21 cellular contexts compared by ENCODE assay signal in genomic region chr5:13913962-13914361, GRCh38. TPM values are rescaled to one million over a fixed set of nuclear protein-coding genes. Genes with fewer than 3 reads are reported as not detected.
DNase-seq lines count a peak whose midpoint lies in the region; ATAC-seq, FAIRE-seq and TF ChIP-seq lines count a peak whose summit lies in the region.
"Had no signal": no experiment of that assay in that cellular context is flagged by ENCODE, and none has a peak within 500 bp of the region (broad histone marks: within the 10 kb centered on the region; RNA-seq: fewer than 3 reads in every experiment).

No MANE protein-coding gene starts in this region.

- TF ChIP-seq CTCF in PC-3 (conservative IDR thresholded peaks at IDR 0.05; ENCODE audit: low read depth, low read length) (no peak), bronchial epithelial cell (IDR thresholded peaks at IDR 0.05; ENCODE audit: insufficient read depth, low read length, severe bottlenecking) (no peak), colonic mucosa (IDR thresholded peaks at IDR 0.05) (no peak), testis (IDR thresholded peaks at IDR 0.05) (no peak), mucosa of descending colon (IDR thresholded peaks at IDR 0.05) (no peak)

- no TSS peak for BruUV-seq in PC-3 (replicated peaks; lab: Mats Ljungman, UMichigan)

- no peak overlapping the region for H2BK5ac ChIP-seq in trophoblast cell (ENCODE audit: low read depth, low read length, poor library complexity)

- intact Hi-C loops in PC-3 (cut with micrococcal nuclease) (no loop called here), colonic mucosa (cut with DNase I) (no loop called here), testis (cut with DNase I; ENCODE audit: low total_unique reads) (no loop called here), mucosa of descending colon (cut with DNase I, micrococcal nuclease) (no loop called here)

- H4K12ac ChIP-seq in trophoblast cell (ENCODE audit: low read depth, low read length): no peak overlapping the region

- no peak overlapping the region for H2BK120ac ChIP-seq in trophoblast cell (ENCODE audit: insufficient read depth, low read length, poor library complexity)

- POLR2A ChIA-PET in PC-3 (lab: Charles Lee; ENCODE audit: unreplicated experiment): no interaction called here

- no CpG with 5 or more reads among the region's 3 CpGs for WGBS in trophoblast cell (ENCODE audit: extremely low coverage, insufficient coverage, insufficient read length)
- 92 to 94% methylated on average over 3 of the region's 3 CpGs for WGBS in testis, 2 donors

- H3K4me3 ChIP-seq in PC-3 (ENCODE audit: low read length): no peak overlapping the region
- no peak overlapping the region for H3K4me3 ChIP-seq in bronchial epithelial cell (ENCODE audit: low read depth, low read length)
- H3K4me3 ChIP-seq in trophoblast cell (ENCODE audit: low read depth, low read length): no peak overlapping the region
- H3K4me3 ChIP-seq in colonic mucosa: no peak overlapping the region
- H3K4me3 ChIP-seq in testis: no peak overlapping the region
- no peak overlapping the region for H3K4me3 ChIP-seq in mucosa of descending colon

- H3K79me2 ChIP-seq in PC-3 (ENCODE audit: low read length): no peaks in the 10 kb centered on the region
- no peaks in the 10 kb centered on the region for H3K79me2 ChIP-seq in trophoblast cell (ENCODE audit: control insufficient read depth, insufficient read depth, low read length, poor library complexity)

- ATAC-seq in PC-3 (no peak), mucosa of descending colon (no peak)
- ATAC-seq: HepG2 had no signal

- no peak overlapping the region for H3K9ac ChIP-seq in PC-3 (ENCODE audit: low read length)
- H3K9ac ChIP-seq in trophoblast cell (ENCODE audit: low read length): no peak overlapping the region
- no peak overlapping the region for H3K9ac ChIP-seq in colonic mucosa (ENCODE audit: low read depth in 2 of 2, low read length in 2 of 2)

- H3K27me3 ChIP-seq in PC-3 (ENCODE audit: low read length): no peaks in the 10 kb centered on the region
- H3K27me3 ChIP-seq in bronchial epithelial cell (ENCODE audit: control insufficient read depth, insufficient read depth, low read length): no peaks in the 10 kb centered on the region
- no peaks in the 10 kb centered on the region for H3K27me3 ChIP-seq in trophoblast cell (ENCODE audit: insufficient read depth, low read length)
- H3K27me3 ChIP-seq in colonic mucosa: no peaks in the 10 kb centered on the region
- H3K27me3 ChIP-seq in testis: no peaks in the 10 kb centered on the region
- H3K27me3 ChIP-seq: BE2C had no signal

- H3K4me1 ChIP-seq in PC-3 (ENCODE audit: insufficient read depth, low read length) (no peaks in the 10 kb centered on the region), trophoblast cell (ENCODE audit: control insufficient read depth in 1 of 2, insufficient read depth in 2 of 2, low read length in 2 of 2) (peaks cover 0 to 3% of the 10 kb centered on the region in 2 experiments), colonic mucosa (no peaks in the 10 kb centered on the region), testis (no peaks in the 10 kb centered on the region), mucosa of descending colon (ENCODE audit: low read depth) (no peaks in the 10 kb centered on the region)
- H3K4me1 ChIP-seq: BE2C had no signal

- DNase-seq in Caki2 (ENCODE audit: low read depth): peak; percentile 68
- peak; percentile 13 for DNase-seq in PC-3
- DNase-seq in bronchial epithelial cell (ENCODE audit: low read depth): peak; percentile 62
- peak; percentile 6 to 55 for DNase-seq in trophoblast cell
- no peak for DNase-seq in colonic mucosa
- no peak for DNase-seq in testis
- no peak for DNase-seq in mucosa of descending colon
- DNase-seq: BE2C; CD4-positive, alpha-beta memory T cell; DMS153; DMS79 treated with DMSO at 0.1 percent for 48 hours; EL; GDM1; HCEC 1CT; HFFc6 had no signal

- in situ Hi-C loops in Caki2 (cut with HindIII; ENCODE audit: low pct_unique_long_range_greater_than_20kb, low sequenced_read_pairs): no loop called here

- H3K9me2 ChIP-seq in PC-3 (replicated peaks; ENCODE audit: low read length): no peaks in the 10 kb centered on the region

- H3K14ac ChIP-seq in trophoblast cell (ENCODE audit: low read length): no peak overlapping the region

- CTCF ChIA-PET in PC-3 (lab: Charles Lee): no interaction called here

- no peak for FAIRE-seq in bronchial epithelial cell (lab: Jason Lieb, UNC)
- FAIRE-seq: A204.1, D721Med, GM19239, H1, HepG2 had no signal

- H3F3A ChIP-seq in PC-3 (ENCODE audit: low read length, unreplicated experiment): no peaks in the 10 kb centered on the region

- H2BK12ac ChIP-seq in trophoblast cell (ENCODE audit: low read length): no peak overlapping the region

- no peak overlapping the region for H3K4ac ChIP-seq in trophoblast cell (ENCODE audit: low read depth, low read length)

- H4K20me1 ChIP-seq in PC-3 (ENCODE audit: low read length): no peaks in the 10 kb centered on the region

- H3K18ac ChIP-seq in trophoblast cell (ENCODE audit: low read length): no peak overlapping the region

- H3K36me3 ChIP-seq in PC-3 (ENCODE audit: low read depth, low read length) (no peaks in the 10 kb centered on the region), bronchial epithelial cell (ENCODE audit: control insufficient read depth, insufficient read depth, low read length) (no peaks in the 10 kb centered on the region), trophoblast cell (ENCODE audit: control insufficient read depth in 1 of 2, insufficient read depth in 2 of 2, low read length in 2 of 2) (no peaks in the 10 kb centered on the region), colonic mucosa (no peaks in the 10 kb centered on the region), testis (ENCODE audit: low read depth, missing control alignments) (no peaks in the 10 kb centered on the region), mucosa of descending colon (ENCODE audit: low read depth) (no peaks in the 10 kb centered on the region)
- H3K36me3 ChIP-seq: BE2C had no signal

- no peaks in the 10 kb centered on the region for H3K79me1 ChIP-seq in trophoblast cell (ENCODE audit: low read length)

- no peak overlapping the region for H4K8ac ChIP-seq in trophoblast cell (ENCODE audit: low read depth, low read length)

- no peak for TF ChIP-seq POLR2A in testis (IDR thresholded peaks at IDR 0.05)

- no peak overlapping the region for H2AFZ ChIP-seq in PC-3 (ENCODE audit: low read length)
- no peak overlapping the region for H2AFZ ChIP-seq in trophoblast cell (ENCODE audit: insufficient read depth, low read length, poor library complexity)

- H2AK5ac ChIP-seq in trophoblast cell (ENCODE audit: low read length): no peak overlapping the region

- H3K27ac ChIP-seq in PC-3 (ENCODE audit: low read length): no peak overlapping the region
- no peak overlapping the region for H3K27ac ChIP-seq in trophoblast cell (ENCODE audit: low read depth, low read length)
- H3K27ac ChIP-seq in colonic mucosa: no peak overlapping the region
- no peak overlapping the region for H3K27ac ChIP-seq in testis
- H3K27ac ChIP-seq: C4-2B had no signal

- H3K9me3 ChIP-seq in PC-3 (ENCODE audit: low read length) (no peaks in the 10 kb centered on the region), trophoblast cell (ENCODE audit: insufficient read depth, low read depth, low read length) (no peaks in the 10 kb centered on the region), colonic mucosa (no peaks in the 10 kb centered on the region), testis (no peaks in the 10 kb centered on the region), mucosa of descending colon (no peaks in the 10 kb centered on the region)
- H3K9me3 ChIP-seq: BE2C had no signal

- H3K4me2 ChIP-seq in PC-3 (ENCODE audit: low read length) (no peak overlapping the region), trophoblast cell (ENCODE audit: low read length) (no peak overlapping the region)

- no peak overlapping the region for H3K23ac ChIP-seq in trophoblast cell (ENCODE audit: low read length)

- no peak overlapping the region for H4K91ac ChIP-seq in trophoblast cell (ENCODE audit: low read depth, low read length)

RNA-seq across cellular contexts. Expression of gene DNAH5, which starts 30.5 kb away (rescaled TPM):
- 1.8 and 4.6 TPM in 2 replicates for total RNA-seq in Caki2 (2014; rRNA removed; shearing (Covaris generic); ENCODE audit: low replicate concordance)
- total RNA-seq in PC-3 (2014; rRNA removed) (3.4 and 3.5 TPM in 2 replicates), bronchial epithelial cell (under 0.01 and 0.13 TPM in 2 replicates), colonic mucosa (under 1 TPM; 0.05 to 0.11 TPM), testis (1 to 10 TPM; 5.1 to 5.9 TPM), mucosa of descending colon (under 1 TPM; 0.36 to 0.98 (median 0.70) TPM)
- polyA plus RNA-seq in trophoblast cell (2013): 0.56 and 0.61 TPM in 2 replicates
- 1.1 TPM for polyA plus RNA-seq in testis (ENCODE audit: insufficient read depth, low read depth, low replicate concordance)
- total RNA-seq: CD4-positive, alpha-beta memory T cell had no signal
- polyA plus RNA-seq: CD4-positive, alpha-beta memory T cell had no signal

Comparison
In these comparisons a context has a peak if more than half of its experiments do, and no peak if none do; other contexts are left out.
1. DNase-seq: peak in Caki2 (single experiment), PC-3 (single experiment), bronchial epithelial cell (single experiment) and trophoblast cell (2 of 2); none in colonic mucosa (single experiment), testis (single experiment) and mucosa of descending colon (0 of 3).